8 cellular contexts compared by ENCODE assay signal in the genomic region with DNA sequence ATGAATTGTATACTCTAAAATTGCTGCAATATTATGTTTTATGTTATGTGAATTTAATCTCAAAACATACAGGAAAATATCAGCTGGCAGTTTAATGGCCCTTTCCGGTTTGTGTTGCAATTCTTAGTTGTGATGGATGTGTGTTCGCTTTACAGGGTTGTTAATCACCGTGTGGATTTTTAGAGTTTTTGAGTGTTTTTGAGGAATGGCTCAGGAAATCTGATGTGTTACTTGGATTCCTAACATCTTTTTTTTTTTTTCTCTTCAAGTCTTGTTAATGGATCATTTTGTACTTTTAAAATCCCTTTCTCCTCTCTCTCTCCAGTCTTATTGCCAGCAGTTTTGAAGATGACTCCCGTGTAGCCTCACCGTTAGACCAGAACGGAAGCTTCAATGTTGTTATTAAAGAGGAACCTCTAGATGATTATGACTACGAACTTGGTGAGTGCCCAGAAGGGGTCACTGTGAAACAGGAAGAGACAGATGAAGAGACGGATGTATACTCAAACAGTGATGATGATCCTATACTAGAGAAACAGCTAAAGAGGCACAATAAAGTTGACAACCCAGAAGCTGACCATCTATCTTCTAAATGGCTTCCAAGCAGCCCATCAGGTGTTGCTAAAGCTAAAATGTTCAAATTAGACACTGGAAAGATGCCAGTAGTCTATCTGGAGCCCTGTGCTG. TPM values are rescaled to one million over a fixed set of nuclear protein-coding genes. Genes with fewer than 3 reads are reported as not detected.
DNase-seq lines count a peak whose midpoint lies in the region; ATAC-seq and TF ChIP-seq lines count a peak whose summit lies in the region.

No MANE protein-coding gene starts in this region.

- no TSS peak for BruUV-seq in PC-3 (replicated peaks; lab: Mats Ljungman, UMichigan)

- H3K4me2 ChIP-seq in PC-3 (ENCODE audit: low read length): no peak overlapping the region

- H3K4me1 Mint-ChIP-seq in stimulated activated naive CD8-positive, alpha-beta T cell treated with anti-CD3 and anti-CD28 coated beads, Interleukin-15, amount 100 ng/mL, for 72 hours: peaks cover 53% of the 10 kb centered on the region

- WGBS in suprapubic skin: 67% methylated on average over 8 of the region's 8 CpGs

- TF ChIP-seq EP300 in suprapubic skin (IDR thresholded peaks at IDR 0.05): no peak

- CTCF ChIA-PET in AG04450 (lab: Charles Lee) (interaction anchor here (0.7 to 1.8 kb wide), 13 partner anchors 9 to 230 kb away, joined by 3 to 7 read pairs (median 3); a partner anchor contains a TSS), PC-3 (lab: Charles Lee) (interaction anchor here (0.5 to 1.2 kb wide), 7 partner anchors 72 to 209 kb away, joined by 3 to 12 read pairs (median 4); a partner anchor contains a TSS)

- no peak overlapping the region for H2AFZ ChIP-seq in PC-3 (ENCODE audit: low read length)

- H3K4me3 ChIP-seq in AG04450 (ENCODE audit: low read depth, low read length) (no peak overlapping the region), PC-3 (ENCODE audit: low read length) (no peak overlapping the region), suprapubic skin (no peak overlapping the region)

- H3K36me3 ChIP-seq in PC-3 (ENCODE audit: low read depth, low read length) (peaks cover 13% of the 10 kb centered on the region; the same call in 1 of the 2 replicates), suprapubic skin (peaks cover 10% of the 10 kb centered on the region)

- H3K9ac ChIP-seq in PC-3 (ENCODE audit: low read length): no peak overlapping the region

- H3K36me3 Mint-ChIP-seq in activated naive CD4-positive, alpha-beta T cell treated with anti-CD3 and anti-CD28 coated beads, Interleukin-2, amount 50 U/mL, for 72 hours: peaks cover 0 to 7% of the 10 kb centered on the region in 2 donors

- peaks cover 8% of the 10 kb centered on the region; the same call in 1 of the 2 replicates for H4K20me1 ChIP-seq in PC-3 (ENCODE audit: low read length)

- H3K27ac ChIP-seq in AG04450 (ENCODE audit: low read depth, low read length): no peak overlapping the region
- H3K27ac ChIP-seq in PC-3 (ENCODE audit: low read length): no peak overlapping the region
- H3K27ac ChIP-seq in suprapubic skin: no peak overlapping the region

- H3K9me3 Mint-ChIP-seq in activated naive CD4-positive, alpha-beta T cell treated with anti-CD3 and anti-CD28 coated beads, Interleukin-2, amount 50 U/mL, for 72 hours: no peaks in the 10 kb centered on the region
- H3K9me3 Mint-ChIP-seq in stimulated activated naive CD8-positive, alpha-beta T cell treated with anti-CD3 and anti-CD28 coated beads, Interleukin-15, amount 100 ng/mL, for 72 hours: no peaks in the 10 kb centered on the region

- intact Hi-C loops in PC-3 (cut with micrococcal nuclease): loop anchor here (1.0 kb wide), 2 partner anchors 76 to 115 kb away; no protein-coding TSS in a partner anchor

- TF ChIP-seq CTCF in AG04450 (IDR thresholded peaks at IDR 0.05; ENCODE audit: low read depth, low read length) (peak; percentile 51), PC-3 (conservative IDR thresholded peaks at IDR 0.05; ENCODE audit: low read depth, low read length) (peak; percentile 77), suprapubic skin (IDR thresholded peaks at IDR 0.05) (no peak)

- peak overlapping the region; percentile 51 to 58 for H3K4me3 Mint-ChIP-seq in stimulated activated naive CD8-positive, alpha-beta T cell treated with anti-CD3 and anti-CD28 coated beads, Interleukin-15, amount 100 ng/mL, for 72 hours

- no peaks in the 10 kb centered on the region for H3K9me3 ChIP-seq in AG04450 (ENCODE audit: control insufficient read depth, insufficient read depth, low read length)
- no peaks in the 10 kb centered on the region for H3K9me3 ChIP-seq in PC-3 (ENCODE audit: low read length)
- H3K9me3 ChIP-seq in suprapubic skin: no peaks in the 10 kb centered on the region

- ATAC-seq in GM18505 (IDR thresholded peaks at IDR 0.05; ENCODE audit: unreplicated experiment) (peak; percentile 80), HG02885 (IDR thresholded peaks at IDR 0.05; ENCODE audit: poor library complexity, unreplicated experiment) (peak; percentile 89), PC-3 (peak; percentile 52)
- ATAC-seq in activated naive CD4-positive, alpha-beta T cell treated with anti-CD3 and anti-CD28 coated beads, Interleukin-2, amount 50 U/mL, for 72 hours: peak; percentile 85 to 94
- peak; percentile 100 for ATAC-seq in stimulated activated naive CD8-positive, alpha-beta T cell treated with anti-CD3 and anti-CD28 coated beads, Interleukin-15, amount 100 ng/mL, for 72 hours

- POLR2A ChIA-PET in AG04450 (lab: Yijun Ruan, JAX): no interaction called here
- POLR2A ChIA-PET in PC-3 (lab: Charles Lee; ENCODE audit: unreplicated experiment): interaction anchor here (0.6 kb wide), 1 partner anchor 231 kb away, joined by 7 read pairs; no protein-coding TSS in a partner anchor

- H3K4me1 ChIP-seq in PC-3 (ENCODE audit: insufficient read depth, low read length): peaks cover 15% of the 10 kb centered on the region
- peaks cover 7% of the 10 kb centered on the region for H3K4me1 ChIP-seq in suprapubic skin

- no peaks in the 10 kb centered on the region for H3K27me3 Mint-ChIP-seq in stimulated activated naive CD8-positive, alpha-beta T cell treated with anti-CD3 and anti-CD28 coated beads, Interleukin-15, amount 100 ng/mL, for 72 hours

- no peak for TF ChIP-seq POLR2A in GM18505 (IDR thresholded peaks at IDR 0.05; ENCODE audit: borderline replicate concordance, extremely low read depth, insufficient read depth, insufficient read length)
- no peak for TF ChIP-seq POLR2A in suprapubic skin (IDR thresholded peaks at IDR 0.05)

- peak; percentile 16 for DNase-seq in AG04450 (ENCODE audit: low read depth, low spot score)
- peak; percentile 68 for DNase-seq in PC-3
- DNase-seq in activated naive CD4-positive, alpha-beta T cell treated with anti-CD3 and anti-CD28 coated beads, Interleukin-2, amount 50 U/mL, for 72 hours (ENCODE audit: low spot score in 2 of 2): peak in 1 of 2 donors; percentile 39
- peak; percentile 77 for DNase-seq in iris pigment epithelial cell (ENCODE audit: low read depth)
- peak; percentile 43 to 61 for DNase-seq in stimulated activated naive CD8-positive, alpha-beta T cell treated with anti-CD3 and anti-CD28 coated beads, Interleukin-15, amount 100 ng/mL, for 72 hours
- DNase-seq in suprapubic skin (ENCODE audit: low spot score in 2 of 2): no peak

- no peaks in the 10 kb centered on the region for H3K27me3 ChIP-seq in AG04450 (ENCODE audit: control insufficient read depth, insufficient read depth, low read length)
- H3K27me3 ChIP-seq in PC-3 (ENCODE audit: low read length): no peaks in the 10 kb centered on the region
- no peaks in the 10 kb centered on the region for H3K27me3 ChIP-seq in suprapubic skin

- no peaks in the 10 kb centered on the region for H3K9me2 ChIP-seq in PC-3 (replicated peaks; ENCODE audit: low read length)

- H3K27ac Mint-ChIP-seq in activated naive CD4-positive, alpha-beta T cell treated with anti-CD3 and anti-CD28 coated beads, Interleukin-2, amount 50 U/mL, for 72 hours: peak overlapping the region; percentile 65 to 73
- H3K27ac Mint-ChIP-seq in stimulated activated naive CD8-positive, alpha-beta T cell treated with anti-CD3 and anti-CD28 coated beads, Interleukin-15, amount 100 ng/mL, for 72 hours: peak overlapping the region; percentile 31 to 82

- peaks cover 88% of the 10 kb centered on the region for H3K79me2 ChIP-seq in PC-3 (ENCODE audit: low read length)

- peaks cover 4% of the 10 kb centered on the region for H3F3A ChIP-seq in PC-3 (ENCODE audit: low read length, unreplicated experiment)

RNA-seq across cellular contexts. Expression of a gene that starts 35.7 kb away (rescaled TPM):
- polyA plus RNA-seq in AG04450 (2011; rRNA removed): 8.5 and 9.7 TPM in 2 replicates
- 32.0 and 52.2 TPM in 2 replicates for polyA minus RNA-seq in AG04450 (2011; rRNA and poly(A)+ RNA removed)
- total RNA-seq in PC-3 (2014; rRNA removed) (19.0 and 21.2 TPM in 2 replicates), suprapubic skin (10 to 100 TPM; 21.0 to 44.7 (median 38.3) TPM)
- total RNA-seq in activated naive CD4-positive, alpha-beta T cell treated with anti-CD3 and anti-CD28 coated beads, Interleukin-2, amount 50 U/mL, for 72 hours: 10 to 100 TPM; 25.7 to 36.2 TPM

Comparison
In these comparisons a context has a peak if more than half of its experiments do, and no peak if none do; other contexts are left out.
1. DNase-seq: peak in AG04450 (single experiment), PC-3 (single experiment), iris pigment epithelial cell (single experiment) and stimulated activated naive CD8-positive, alpha-beta T cell treated with anti-CD3 and anti-CD28 coated beads, Interleukin-15, amount 100 ng/mL, for 72 hours (2 of 2); none in suprapubic skin (0 of 2).
2. CTCF ChIP-seq: peak in AG04450 (single experiment) and PC-3 (single experiment); none in suprapubic skin (0 of 2).
3. Peak in every context shown above with its lines, with median percentiles within 50 percentile points of each other: ATAC-seq.